ENCODE assay signal across 1 cellular context in the genomic region with DNA sequence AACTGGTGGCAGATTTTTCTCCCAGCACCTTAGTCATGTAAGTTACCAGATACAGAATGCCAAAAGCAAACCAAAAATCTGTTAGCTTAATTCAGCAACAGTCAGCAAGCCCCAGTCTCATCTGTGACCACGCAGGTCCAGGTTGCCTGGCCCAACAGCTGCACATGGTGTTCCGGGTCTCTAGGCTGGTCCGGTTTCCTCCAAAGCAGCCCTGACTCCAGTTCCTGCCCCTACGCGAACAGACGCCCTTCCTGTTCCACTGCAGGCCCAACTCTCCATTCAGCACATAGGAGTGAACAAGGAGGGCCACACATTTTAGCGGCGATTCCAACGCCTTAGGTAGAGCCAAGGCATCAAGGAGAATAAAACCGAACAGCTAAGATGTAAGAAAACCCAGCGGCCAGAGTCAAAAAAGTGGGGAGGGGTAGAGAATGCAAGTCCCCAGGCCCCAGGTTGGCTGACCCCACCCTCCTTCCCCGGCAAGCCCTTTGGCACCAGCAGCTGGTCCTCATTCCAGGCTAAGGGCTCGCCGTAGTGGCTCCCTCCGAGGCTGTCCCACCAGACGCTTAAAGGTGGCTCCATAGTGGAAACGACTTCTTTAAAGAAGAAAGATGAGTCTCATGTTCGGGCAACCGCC.
TF ChIP-seq lines count a peak whose summit lies in the region.

No MANE protein-coding gene starts in this region.

TF ChIP-seq in HCT116, 20 proteins besides CTCF, POLR2A, EP300 and RAD21 (continued from another document):
- TF ChIP-seq TCF7L2 (IDR thresholded peaks at IDR 0.05; ENCODE audit: borderline replicate concordance, extremely low read depth, insufficient read depth, insufficient read length), result no peak
- no peak for TF ChIP-seq SRF (IDR thresholded peaks at IDR 0.05; ENCODE audit: low read depth)
- no peak for TF ChIP-seq POLR2AphosphoS5 (IDR thresholded peaks at IDR 0.05; ENCODE audit: low read depth, low read length)
- TF ChIP-seq ELF1 (IDR thresholded peaks at IDR 0.05; ENCODE audit: borderline replicate concordance, low read depth), result no peak
- no peak for TF ChIP-seq EZH2phosphoT487 (IDR thresholded peaks at IDR 0.05; ENCODE audit: borderline replicate concordance)
- no peak for TF ChIP-seq YY1 (IDR thresholded peaks at IDR 0.05; ENCODE audit: extremely low read depth, insufficient replicate concordance, low read depth, low read length)
